Comparison of ENCODE assay signal across 8 cellular contexts in the genomic region with DNA sequence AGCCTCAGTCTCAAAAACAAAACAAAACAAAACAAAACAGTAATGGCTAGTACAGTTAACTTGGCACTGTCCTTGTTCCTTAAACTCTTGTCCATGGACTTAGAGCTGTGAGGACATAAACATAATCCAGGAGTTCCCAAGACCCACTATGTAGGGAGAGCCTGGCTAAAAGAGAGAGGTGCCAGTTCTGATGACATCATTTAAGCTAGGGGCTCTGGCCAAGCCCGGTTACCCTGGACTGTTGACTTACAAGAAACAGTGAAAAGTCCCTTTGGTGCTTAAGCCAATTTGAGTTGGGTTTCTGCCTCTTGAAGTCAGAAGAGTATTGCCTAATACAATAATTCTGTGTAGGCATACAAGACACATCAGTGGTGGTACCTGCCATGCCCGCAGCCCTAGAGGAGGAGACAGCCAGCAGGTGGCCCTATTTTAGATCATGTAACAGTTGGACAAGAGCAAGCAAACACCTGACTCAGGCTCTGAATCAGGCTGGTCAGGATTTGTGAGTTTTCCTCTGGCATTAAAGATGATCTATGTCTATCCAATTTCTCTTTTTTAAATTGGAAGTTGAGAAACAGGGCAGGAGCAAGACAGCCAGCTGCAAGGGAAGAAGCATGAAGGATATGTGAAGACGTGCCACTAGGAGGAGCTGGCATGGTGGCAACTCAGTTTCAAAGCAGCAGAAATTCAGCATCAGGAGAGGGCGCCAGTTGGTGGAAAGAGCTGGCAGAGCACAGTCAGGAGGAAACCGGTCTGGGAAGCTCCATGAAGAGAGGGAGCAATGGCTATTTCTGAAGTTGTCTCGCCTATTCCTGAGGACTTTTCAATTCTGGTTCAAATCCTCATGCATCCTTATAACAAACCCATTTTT. TPM values are rescaled to one million over a fixed set of nuclear protein-coding genes. Genes with fewer than 3 reads are reported as not detected.
DNase-seq lines count a peak whose midpoint lies in the region; ATAC-seq and TF ChIP-seq lines count a peak whose summit lies in the region.
"Not testable (repeated sequence)": the region's sequence is repeated elsewhere in the genome, so short reads cannot be mapped to it uniquely, and the experiment has no call there.

No MANE protein-coding gene starts in this region.

- TF ChIP-seq CTCF in chondrocyte (IDR thresholded peaks at IDR 0.05), result peak; percentile 75

- not testable (repeated sequence) for H3K27me3 Mint-ChIP-seq in chondrocyte (ENCODE audit: low read depth)

- not testable (repeated sequence) for H3K4me1 ChIP-seq in right cardiac atrium (ENCODE audit: control insufficient read depth, insufficient read depth, low read length); aorta (ENCODE audit: control insufficient read depth in 1 of 2, insufficient read depth in 2 of 2, low read length in 2 of 2)

- H3K4me3 ChIP-seq in right cardiac atrium (ENCODE audit: low read length); aorta (ENCODE audit: low read length in 2 of 2): not testable (repeated sequence)

- not testable (repeated sequence) for H3K27ac ChIP-seq in right cardiac atrium (ENCODE audit: low read length); aorta (ENCODE audit: low read depth in 1 of 2, low read length in 2 of 2)

- DNase-seq in GF-D8 (lab: John Stamatoyannopoulos, UW), result peak; percentile 2
- DNase-seq in HUDEP-2 (lab: John Stamatoyannopoulos, UW; ENCODE audit: unreplicated experiment in 76 of 76), result peak in 51 of 76 experiments; percentile 0 to 65 (median 20)
- DNase-seq in NCI-H510A treated with DMSO at 0.1 percent for 48 hours (lab: John Stamatoyannopoulos, UW), result peak; percentile 26
- DNase-seq in UCSD-AML1 (lab: John Stamatoyannopoulos, UW; ENCODE audit: unreplicated experiment), result peak; percentile 30
- DNase-seq in chondrocyte (ENCODE audit: low spot score), result not testable (repeated sequence)
- DNase-seq in right cardiac atrium, result peak; percentile 17 to 37 (median 35)
- peak in 34 of 56 donors; percentile 3 to 64 (median 25) for DNase-seq in nucleus accumbens (lab: John Stamatoyannopoulos, UW)
- DNase-seq in aorta, result peak in 1 of 2 donors; percentile 62

- not testable (repeated sequence) for H3K27ac Mint-ChIP-seq in chondrocyte (ENCODE audit: unreplicated experiment)

- H3K4me3 Mint-ChIP-seq in chondrocyte (ENCODE audit: unreplicated experiment), result not testable (repeated sequence)

- WGBS in right cardiac atrium, result 32% methylated on average over 4 of the region's 6 CpGs
- 7 to 11% methylated on average over 4 of the region's 6 CpGs for WGBS in aorta, 2 donors

- H3K36me3 Mint-ChIP-seq in chondrocyte (ENCODE audit: low read depth), result not testable (repeated sequence)

- ATAC-seq in right cardiac atrium (peak; percentile 77 to 78), aorta (ENCODE audit: low FRiP score) (peak; percentile 45)

- not testable (repeated sequence) for H3K36me3 ChIP-seq in aorta (ENCODE audit: control insufficient read depth in 1 of 2, insufficient read depth in 2 of 2, low read length in 1 of 2)

- intact Hi-C loops in right cardiac atrium (cut with DNase I); aorta (cut with DNase I): not testable (repeated sequence)

- H3K4me1 Mint-ChIP-seq in chondrocyte (ENCODE audit: low read depth), result not testable (repeated sequence)

- not testable (repeated sequence) for H3K27me3 ChIP-seq in right cardiac atrium (ENCODE audit: control insufficient read depth, insufficient read depth); aorta (ENCODE audit: control insufficient read depth in 1 of 2, insufficient read depth in 2 of 2, low read length in 1 of 2)

- H3K9me3 ChIP-seq in right cardiac atrium (ENCODE audit: control insufficient read depth, low read length); aorta (ENCODE audit: control insufficient read depth, low read length): not testable (repeated sequence)

- H3K9me3 Mint-ChIP-seq in chondrocyte (ENCODE audit: low read depth), result not testable (repeated sequence)

RNA-seq across cellular contexts. Expression of a gene that starts 12.2 kb away (rescaled TPM):
- total RNA-seq in chondrocyte (16.0 to 58.1 TPM (median 16.6 TPM) in 3 replicates), right cardiac atrium (1 to 10 TPM in 3 of 4 donors, under 1 TPM in 1; 0.79 to 2.2 (median 1.1) TPM), aorta (10 to 100 TPM in 1 of 2 donors, 1 to 10 TPM in 1; 2.7 to 15.9 TPM)
- polyA plus RNA-seq in right cardiac atrium (0.81 TPM), aorta (under 1 TPM in 1 of 2 donors, not detected in 1; 0.59 TPM)
